8 cellular contexts compared by ENCODE assay signal in the genomic region with DNA sequence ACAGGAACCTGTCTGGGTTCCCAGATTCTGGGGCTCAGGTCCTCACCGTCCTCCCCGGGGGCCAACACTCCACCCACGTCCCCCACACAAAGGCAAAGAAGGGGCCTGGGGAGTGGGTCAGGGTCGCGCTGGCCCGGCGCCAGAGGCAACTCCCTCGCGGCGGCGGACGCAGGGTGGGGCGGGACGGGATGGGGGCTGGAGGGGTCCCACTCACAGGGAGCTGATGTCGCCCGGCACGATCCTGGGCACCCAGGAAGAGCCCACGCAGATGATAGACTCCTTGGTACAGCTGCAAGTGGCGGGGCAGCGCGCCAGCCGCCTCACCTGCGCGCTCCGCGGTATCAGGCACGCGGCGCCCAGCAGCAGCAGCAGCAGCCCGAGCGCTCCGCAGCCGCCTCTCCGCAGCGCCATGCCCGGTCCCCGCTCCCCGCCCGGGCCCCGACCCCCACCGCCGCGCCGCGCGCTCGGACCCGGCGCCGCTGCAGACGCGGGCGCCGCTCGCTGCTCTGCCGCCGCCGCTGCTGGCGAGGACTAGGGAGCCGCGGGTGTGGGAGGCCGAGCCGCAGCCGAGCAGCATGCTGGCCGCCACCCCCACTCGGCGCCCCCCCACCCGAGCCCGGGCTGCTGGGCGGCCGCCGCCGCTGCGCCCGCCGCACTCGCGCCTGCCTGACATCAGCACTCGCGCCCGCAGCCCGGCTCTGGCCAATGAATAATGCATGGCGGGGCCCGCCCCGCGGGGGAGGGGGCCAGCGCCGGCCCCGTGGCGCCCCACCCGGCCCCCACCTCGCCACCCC. TPM values are rescaled to one million over a fixed set of nuclear protein-coding genes. Genes with fewer than 3 reads are reported as not detected.
A peak's percentile ranks its signal among the peaks of the same experiment; 100 is the strongest.
DNase-seq lines count a peak whose midpoint lies in the region; ATAC-seq lines count a peak whose summit lies in the region.

A gene with protein sequence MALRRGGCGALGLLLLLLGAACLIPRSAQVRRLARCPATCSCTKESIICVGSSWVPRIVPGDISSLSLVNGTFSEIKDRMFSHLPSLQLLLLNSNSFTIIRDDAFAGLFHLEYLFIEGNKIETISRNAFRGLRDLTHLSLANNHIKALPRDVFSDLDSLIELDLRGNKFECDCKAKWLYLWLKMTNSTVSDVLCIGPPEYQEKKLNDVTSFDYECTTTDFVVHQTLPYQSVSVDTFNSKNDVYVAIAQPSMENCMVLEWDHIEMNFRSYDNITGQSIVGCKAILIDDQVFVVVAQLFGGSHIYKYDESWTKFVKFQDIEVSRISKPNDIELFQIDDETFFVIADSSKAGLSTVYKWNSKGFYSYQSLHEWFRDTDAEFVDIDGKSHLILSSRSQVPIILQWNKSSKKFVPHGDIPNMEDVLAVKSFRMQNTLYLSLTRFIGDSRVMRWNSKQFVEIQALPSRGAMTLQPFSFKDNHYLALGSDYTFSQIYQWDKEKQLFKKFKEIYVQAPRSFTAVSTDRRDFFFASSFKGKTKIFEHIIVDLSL (minus strand): TSS at position 664 of the 794 bp plus-strand sequence. CDS start 253 bp downstream, at position 411.

- no peaks in the 10 kb centered on the region for H3K4me1 Mint-ChIP-seq in activated T-helper 1 cell treated with anti-CD3 and anti-CD28 coated beads, Interleukin-12 subunit alpha, Interleukin-12 subunit beta, Interleukin-2, Interleukin-4 antibody, amounts not matched to agents 30 ng/mL and 10 ng/mL and 1 ng/mL, durations not matched to agents 14 hours and 24 hours and 36 hours (ENCODE audit: low read depth)

- H3K4me1 ChIP-seq in skeletal muscle tissue (ENCODE audit: control insufficient read depth in 3 of 3, insufficient read depth in 3 of 3, low read length in 3 of 3), result peaks cover 5 to 12% (median 5%) of the 10 kb centered on the region in 3 donors

- H3K36me3 ChIP-seq in skeletal muscle tissue (ENCODE audit: control insufficient read depth in 3 of 3, insufficient read depth in 3 of 3, low read length in 3 of 3), result no peaks in the 10 kb centered on the region

- peaks cover 64% of the 10 kb centered on the region for H3K27me3 Mint-ChIP-seq in activated T-helper 1 cell treated with anti-CD3 and anti-CD28 coated beads, Interleukin-12 subunit alpha, Interleukin-12 subunit beta, Interleukin-2, Interleukin-4 antibody, amounts not matched to agents 30 ng/mL and 10 ng/mL and 1 ng/mL, durations not matched to agents 14 hours and 24 hours and 36 hours (ENCODE audit: insufficient read depth)

- peaks cover 17 to 39% (median 31%) of the 10 kb centered on the region in 3 donors for H3K27me3 ChIP-seq in skeletal muscle tissue (ENCODE audit: control insufficient read depth in 3 of 3, insufficient read depth in 3 of 3, low read length in 3 of 3)

- H3K27ac Mint-ChIP-seq in activated T-helper 1 cell treated with anti-CD3 and anti-CD28 coated beads, Interleukin-12 subunit alpha, Interleukin-12 subunit beta, Interleukin-2, Interleukin-4 antibody, amounts not matched to agents 30 ng/mL and 10 ng/mL and 1 ng/mL, durations not matched to agents 14 hours and 24 hours and 36 hours, result no peak within 1 kb of the TSS

- intact Hi-C loops in activated T-helper 1 cell treated with anti-CD3 and anti-CD28 coated beads, Interleukin-12 subunit alpha, Interleukin-12 subunit beta, Interleukin-2, Interleukin-4 antibody, amounts not matched to agents 30 ng/mL and 10 ng/mL and 1 ng/mL, durations not matched to agents 14 hours and 24 hours and 36 hours (cut with micrococcal nuclease), result no loop called here

- no peak within 1 kb of the TSS for H3K4me3 Mint-ChIP-seq in activated T-helper 1 cell treated with anti-CD3 and anti-CD28 coated beads, Interleukin-12 subunit alpha, Interleukin-12 subunit beta, Interleukin-2, Interleukin-4 antibody, amounts not matched to agents 30 ng/mL and 10 ng/mL and 1 ng/mL, durations not matched to agents 14 hours and 24 hours and 36 hours

- H3K4me3 ChIP-seq in iPS-18c (ENCODE audit: insufficient read depth, low read depth, low read length), result peak within 1 kb of the TSS; percentile 52
- peak within 1 kb of the TSS; percentile 49 to 56 (median 54) for H3K4me3 ChIP-seq in skeletal muscle tissue (ENCODE audit: low read length in 3 of 3)

- ATAC-seq in GM19463 (IDR thresholded peaks at IDR 0.05; ENCODE audit: unreplicated experiment) (no peak), HG03280 (IDR thresholded peaks at IDR 0.05; ENCODE audit: unreplicated experiment) (no peak)

- no peaks in the 10 kb centered on the region for H3K9me3 Mint-ChIP-seq in activated T-helper 1 cell treated with anti-CD3 and anti-CD28 coated beads, Interleukin-12 subunit alpha, Interleukin-12 subunit beta, Interleukin-2, Interleukin-4 antibody, amounts not matched to agents 30 ng/mL and 10 ng/mL and 1 ng/mL, durations not matched to agents 14 hours and 24 hours and 36 hours

- no peaks in the 10 kb centered on the region for H3K9me3 ChIP-seq in iPS-18c (ENCODE audit: control insufficient read depth, insufficient read depth, low read length)
- no peaks in the 10 kb centered on the region for H3K9me3 ChIP-seq in skeletal muscle tissue (ENCODE audit: control insufficient read depth in 3 of 3, low read length in 3 of 3)

- DNase-seq in stimulated activated CD4-positive, alpha-beta T cell treated with anti-CD3 and anti-CD28 coated beads, Interleukin-15, amount 100 ng/mL, for 24 hours, result peak; percentile 18
- no peak for DNase-seq in stimulated activated CD4-positive, alpha-beta T cell treated with anti-CD3 and anti-CD28 coated beads, Interleukin-1b, Interleukin-23, amount 100 ng/mL, for 48 hours
- DNase-seq in anterior cingulate cortex (lab: John Stamatoyannopoulos, UW), result peak in 35 of 58 donors; percentile 6 to 65 (median 21)
- no peak for DNase-seq in activated T-helper 1 cell treated with anti-CD3 and anti-CD28 coated beads, Interleukin-12 subunit alpha, Interleukin-12 subunit beta, Interleukin-2, Interleukin-4 antibody, amounts not matched to agents 30 ng/mL and 10 ng/mL and 1 ng/mL, durations not matched to agents 14 hours and 24 hours and 36 hours (ENCODE audit: low spot score)

- no peaks in the 10 kb centered on the region for H3K36me3 Mint-ChIP-seq in activated T-helper 1 cell treated with anti-CD3 and anti-CD28 coated beads, Interleukin-12 subunit alpha, Interleukin-12 subunit beta, Interleukin-2, Interleukin-4 antibody, amounts not matched to agents 30 ng/mL and 10 ng/mL and 1 ng/mL, durations not matched to agents 14 hours and 24 hours and 36 hours (ENCODE audit: low read depth)

- no peak within 1 kb of the TSS for H3K27ac ChIP-seq in skeletal muscle tissue (ENCODE audit: low read depth, low read length)

- H3K9ac ChIP-seq in skeletal muscle tissue (ENCODE audit: low read depth in 1 of 3, low read length in 3 of 3), result no peak within 1 kb of the TSS

RNA-seq across cellular contexts. Expression of the gene that starts here (rescaled TPM):
- 1.6 TPM for total RNA-seq in skeletal muscle tissue
- total RNA-seq in activated T-helper 1 cell treated with anti-CD3 and anti-CD28 coated beads, Interleukin-12 subunit alpha, Interleukin-12 subunit beta, Interleukin-2, Interleukin-4 antibody, amounts not matched to agents 30 ng/mL and 10 ng/mL and 1 ng/mL, durations not matched to agents 14 hours and 24 hours and 36 hours, result not detected in 2 replicates

Comparison
In these comparisons a context has a peak if more than half of its experiments do, and no peak if none do; other contexts are left out.
1. DNase-seq: peak in stimulated activated CD4-positive, alpha-beta T cell treated with anti-CD3 and anti-CD28 coated beads, Interleukin-15, amount 100 ng/mL, for 24 hours (single experiment) and anterior cingulate cortex (35 of 58); none in stimulated activated CD4-positive, alpha-beta T cell treated with anti-CD3 and anti-CD28 coated beads, Interleukin-1b, Interleukin-23, amount 100 ng/mL, for 48 hours (single experiment) and activated T-helper 1 cell treated with anti-CD3 and anti-CD28 coated beads, Interleukin-12 subunit alpha, Interleukin-12 subunit beta, Interleukin-2, Interleukin-4 antibody, amounts not matched to agents 30 ng/mL and 10 ng/mL and 1 ng/mL, durations not matched to agents 14 hours and 24 hours and 36 hours (single experiment).